In the genomic region with DNA sequence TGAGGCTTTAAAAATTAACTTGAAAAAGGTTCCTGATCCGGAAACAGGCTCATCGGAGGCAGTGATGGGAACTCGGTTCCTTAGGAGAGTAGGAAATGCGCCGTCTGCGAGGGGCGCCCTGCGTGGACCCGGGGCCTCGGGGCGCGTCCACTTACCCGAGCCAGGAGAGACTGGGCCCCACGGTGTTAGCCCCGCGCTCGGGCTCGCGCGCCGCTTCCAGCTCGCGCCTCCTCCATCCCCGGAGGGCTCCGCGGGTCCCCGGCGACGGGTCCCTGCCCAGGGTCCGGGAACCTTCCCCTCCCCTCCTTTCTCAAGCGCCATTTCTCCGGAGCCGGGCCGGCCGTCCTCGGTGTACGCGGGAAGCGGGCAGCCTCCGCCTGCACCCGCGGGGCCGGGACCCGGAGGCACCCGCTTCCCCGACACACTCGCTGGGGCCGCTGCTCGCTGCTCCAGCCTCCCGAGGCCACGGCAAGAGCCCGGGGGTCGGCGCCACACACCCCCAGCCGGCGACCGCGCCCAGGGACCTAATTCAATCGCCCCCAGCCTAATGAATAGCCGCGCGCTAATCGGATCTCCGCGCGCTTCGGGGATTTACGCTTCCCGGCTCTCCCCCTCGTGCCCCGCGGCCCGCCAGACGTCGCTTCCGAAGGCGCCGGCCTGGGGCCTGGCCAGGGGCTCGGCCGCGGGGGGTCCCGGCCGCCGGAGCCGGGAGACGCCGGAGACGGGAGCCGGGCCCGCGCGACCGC, we compare ENCODE assay signal across 8 cellular contexts. TPM values are rescaled to one million over a fixed set of nuclear protein-coding genes. Genes with fewer than 3 reads are reported as not detected.
A peak's percentile ranks its signal among the peaks of the same experiment; 100 is the strongest.
DNase-seq lines count a peak whose midpoint lies in the region; ATAC-seq, FAIRE-seq and TF ChIP-seq lines count a peak whose summit lies in the region.

No MANE protein-coding gene starts in this region.

- H3K14ac ChIP-seq in neuronal stem cell (ENCODE audit: low read length), result peak overlapping the region; percentile 89

- H2BK120ac ChIP-seq in neuronal stem cell (ENCODE audit: low read depth, low read length), result peak overlapping the region; percentile 91

- H3K4me2 ChIP-seq in neuronal stem cell (ENCODE audit: insufficient read depth, low read length, poor library complexity, severe bottlenecking), result peak overlapping the region; percentile 77

- TF ChIP-seq POLR2A in erythroblast (IDR thresholded peaks at IDR 0.05; ENCODE audit: low read length), result no peak
- TF ChIP-seq POLR2A in GM12891 (IDR thresholded peaks at IDR 0.05; ENCODE audit: low read depth, low read length), result no peak

- peaks cover 20% of the 10 kb centered on the region for H3K79me1 ChIP-seq in neuronal stem cell (ENCODE audit: low read depth, low read length)

- H3K23ac ChIP-seq in neuronal stem cell (ENCODE audit: low read depth, low read length, poor library complexity), result no peak overlapping the region

- H3K9me3 Mint-ChIP-seq in Calu3 (ENCODE audit: low read depth, unreplicated experiment), result no peaks in the 10 kb centered on the region

- no CpG with 5 or more reads among the region's 93 CpGs for WGBS in neuronal stem cell (ENCODE audit: extremely low coverage in 2 of 2, insufficient read length in 2 of 2, insufficient replicate concordance in 1 of 2), 2 donors

- H3K36me3 ChIP-seq in neuronal stem cell (replicated peaks in 1 of 2; ENCODE audit: control insufficient read depth in 2 of 2, insufficient read depth in 2 of 2, low read length in 2 of 2), result peaks cover 4 to 8% of the 10 kb centered on the region in 2 donors

- H2BK12ac ChIP-seq in neuronal stem cell (ENCODE audit: low read length), result peak overlapping the region; percentile 41

- H3K27me3 Mint-ChIP-seq in Calu3 (ENCODE audit: unreplicated experiment), result peaks cover 61% of the 10 kb centered on the region

- peak overlapping the region; percentile 91 for H3K9ac ChIP-seq in neuronal stem cell (ENCODE audit: low read depth, low read length, poor library complexity)

- peak overlapping the region; percentile 76 for H3K4me3 Mint-ChIP-seq in Calu3 (ENCODE audit: low read depth, unreplicated experiment)

- H3K4me1 Mint-ChIP-seq in Calu3 (ENCODE audit: low read depth, unreplicated experiment), result peaks cover 20% of the 10 kb centered on the region

- peak overlapping the region; percentile 66 for H2BK5ac ChIP-seq in neuronal stem cell (ENCODE audit: low read length)

- ATAC-seq in GM19023 (IDR thresholded peaks at IDR 0.05; ENCODE audit: unreplicated experiment), result no peak

- BruUV-seq in Calu3 (replicated peaks; lab: Mats Ljungman, UMichigan), result no TSS peak

- CTCF ChIA-PET in Calu3 (lab: Charles Lee), result interaction anchor here (0.8 to 1.4 kb wide), 2 partner anchors 57 to 79 kb away, joined by 3 read pairs; no protein-coding TSS in a partner anchor

- peaks cover 0 to 2% of the 10 kb centered on the region in 2 donors for H3K9me3 ChIP-seq in neuronal stem cell (replicated peaks in 1 of 2; ENCODE audit: control insufficient read depth in 2 of 2, insufficient read depth in 1 of 2, low read depth in 1 of 2, low read length in 2 of 2)

- DNase-seq in Calu3, result no peak
- peak; percentile 66 for DNase-seq in NCI-H82 treated with DMSO at 0.1 percent for 48 hours (lab: John Stamatoyannopoulos, UW; ENCODE audit: unreplicated experiment)
- DNase-seq in erythroblast (lab: John Stamatoyannopoulos, UW), result peak; percentile 48 to 68
- DNase-seq in neuronal stem cell (ENCODE audit: low spot score), result no peak
- DNase-seq in NAMALWA (ENCODE audit: low spot score), result no peak
- DNase-seq in activated CD4-positive, alpha-beta T cell treated with anti-CD3 and anti-CD28 coated beads for 4 hours, result no peak
- no peak for DNase-seq in GM12891 (ENCODE audit: insufficient read length, low spot score)

- peak overlapping the region; percentile 98 for H3K18ac ChIP-seq in neuronal stem cell (ENCODE audit: low read length)

- H3K36me3 Mint-ChIP-seq in Calu3 (ENCODE audit: insufficient read depth, unreplicated experiment), result peaks cover 34% of the 10 kb centered on the region

- peak overlapping the region; percentile 65 to 89 for H3K4me3 ChIP-seq in neuronal stem cell (ENCODE audit: low read length in 2 of 2)

- H4K8ac ChIP-seq in neuronal stem cell (ENCODE audit: low read depth, low read length), result no peak overlapping the region

- H2AK5ac ChIP-seq in neuronal stem cell (ENCODE audit: low read depth, low read length), result peak overlapping the region; percentile 99

- peak overlapping the region; percentile 96 for H3K27ac ChIP-seq in neuronal stem cell (replicated peaks; ENCODE audit: low read length)

- peak overlapping the region; percentile 94 for H2BK15ac ChIP-seq in neuronal stem cell (ENCODE audit: low read length)

- intact Hi-C loops in Calu3 (cut with micrococcal nuclease; ENCODE audit: unreplicated experiment), result no loop called here

- H3K27me3 ChIP-seq in neuronal stem cell (ENCODE audit: control insufficient read depth in 3 of 3, insufficient read depth in 3 of 3, low read depth in 1 of 3, low read length in 3 of 3), result peaks cover 0 to 22% (median 0%) of the 10 kb centered on the region in 3 experiments

- TF ChIP-seq CTCF in Calu3 (IDR thresholded peaks at IDR 0.05; ENCODE audit: unreplicated experiment), result no peak

- no peak overlapping the region for H3K4ac ChIP-seq in neuronal stem cell (ENCODE audit: low read length)

- no peak overlapping the region for H4K91ac ChIP-seq in neuronal stem cell (ENCODE audit: low read depth, low read length, poor library complexity)

- no peak overlapping the region for H3K27ac Mint-ChIP-seq in Calu3 (ENCODE audit: unreplicated experiment)

- H3K4me1 ChIP-seq in neuronal stem cell (ENCODE audit: control insufficient read depth in 2 of 2, insufficient read depth in 1 of 2, low read depth in 1 of 2, low read length in 2 of 2), result peaks cover 54 to 57% of the 10 kb centered on the region in 2 donors

- no peak for FAIRE-seq in GM12891 (lab: Jason Lieb, UNC)

- H2AFZ ChIP-seq in neuronal stem cell (ENCODE audit: low read length), result no peak overlapping the region

TF ChIP-seq in GM12891, 5 proteins besides CTCF, POLR2A, EP300 and RAD21:
- TF ChIP-seq POLR2AphosphoS5 (IDR thresholded peaks at IDR 0.05; ENCODE audit: low read depth, low read length), result no peak

RNA-seq across cellular contexts. Expression of a gene that starts 2.2 kb away (rescaled TPM):
- 0.17 and 0.27 TPM in 2 replicates for total RNA-seq in Calu3 (2022)
- polyA plus RNA-seq in neuronal stem cell (2013, experiment 1 of 2), result 15.9 TPM
- 17.5 TPM for polyA plus RNA-seq in neuronal stem cell (2013, experiment 2 of 2)
- polyA plus RNA-seq in GM12891 (2012; ENCODE audit: low read depth, missing spikeins), result 0.01 TPM

Comparison
In these comparisons a context has a peak if more than half of its experiments do, and no peak if none do; other contexts are left out.
1. DNase-seq: peak in NCI-H82 treated with DMSO at 0.1 percent for 48 hours (single experiment) and erythroblast (2 of 2); none in Calu3 (single experiment), neuronal stem cell (single experiment), NAMALWA (single experiment), activated CD4-positive, alpha-beta T cell treated with anti-CD3 and anti-CD28 coated beads for 4 hours (0 of 2) and GM12891 (single experiment).